ENCODE assay signal across 16 cellular contexts in genomic region chr2:72778410-72778809, GRCh38. TPM values are rescaled to one million over a fixed set of nuclear protein-coding genes. Genes with fewer than 3 reads are reported as not detected.
A peak's percentile ranks its signal among the peaks of the same experiment; 100 is the strongest.
DNase-seq lines count a peak whose midpoint lies in the region; ATAC-seq, FAIRE-seq and TF ChIP-seq lines count a peak whose summit lies in the region.
"Had no signal": no experiment of that assay in that cellular context is flagged by ENCODE, and none has a peak within 500 bp of the region (broad histone marks: within the 10 kb centered on the region; RNA-seq: fewer than 3 reads in every experiment).

No MANE protein-coding gene starts in this region.

- TF ChIP-seq CTCF in GM12878 (IDR thresholded peaks at IDR 0.05 in 2 of 3, conservative IDR thresholded peaks at IDR 0.05 in 1 of 3; ENCODE audit: control insufficient read depth in 2 of 3, extremely low read depth in 1 of 3, insufficient read depth in 1 of 3, low read depth in 3 of 3, low read length in 3 of 3) (no peak), kidney epithelial cell (IDR thresholded peaks at IDR 0.05; ENCODE audit: insufficient read depth, low read length, poor library complexity, severe bottlenecking) (no peak), osteocyte (IDR thresholded peaks at IDR 0.05) (no peak), PC-9 (conservative IDR thresholded peaks at IDR 0.05) (no peak)

- H3K27ac ChIP-seq in GM12878 (ENCODE audit: control insufficient read depth, insufficient read depth) (no peak overlapping the region), PC-9 (no peak overlapping the region)
- H3K27ac ChIP-seq in naive thymus-derived CD4-positive, alpha-beta T cell (ENCODE audit: low read depth, low read length) = no peak overlapping the region
- H3K27ac ChIP-seq: hepatocyte, suprapubic skin had no signal

- H3K79me2 ChIP-seq in GM12878 (ENCODE audit: control insufficient read depth, insufficient read depth, low read length) = no peaks in the 10 kb centered on the region
- no peaks in the 10 kb centered on the region for H3K79me2 ChIP-seq in PC-9 (ENCODE audit: low read depth)

- H3K4me3 ChIP-seq in GM12878 (no peak overlapping the region), kidney epithelial cell (ENCODE audit: low read depth, low read length) (no peak overlapping the region), PC-9 (no peak overlapping the region)
- H3K4me3 ChIP-seq in naive thymus-derived CD4-positive, alpha-beta T cell (ENCODE audit: low read length) = no peak overlapping the region
- H3K4me3 ChIP-seq: hepatocyte, suprapubic skin had no signal

- no peaks in the 10 kb centered on the region for H3K4me1 ChIP-seq in GM12878 (ENCODE audit: control insufficient read depth, insufficient read depth, low read length)
- no peaks in the 10 kb centered on the region for H3K4me1 ChIP-seq in naive thymus-derived CD4-positive, alpha-beta T cell (ENCODE audit: control insufficient read depth in 2 of 2, insufficient read depth in 2 of 2, low read length in 2 of 2)
- no peaks in the 10 kb centered on the region for H3K4me1 ChIP-seq in PC-9 (replicated peaks; ENCODE audit: insufficient read depth)

- peaks cover 0 to 2% (median 0%) of the 10 kb centered on the region in 7 donors for H3K4me1 Mint-ChIP-seq in naive thymus-derived CD4-positive, alpha-beta T cell
- peaks cover 17% of the 10 kb centered on the region for H3K4me1 Mint-ChIP-seq in osteocyte (ENCODE audit: unreplicated experiment)
- H3K4me1 Mint-ChIP-seq: activated naive CD4-positive, alpha-beta T cell treated with anti-CD3 and anti-CD28 coated beads, Interleukin-2, amount 10 ng/mL, durations not matched to agents 7 days and 5 days had no signal

- no peak for TF ChIP-seq EP300 in GM12878 (IDR thresholded peaks at IDR 0.05; ENCODE audit: borderline replicate concordance in 1 of 2, control insufficient read depth in 1 of 2, low read depth in 2 of 2, low read length in 2 of 2)

- ATAC-seq in GM12878 = peak; percentile 72
- ATAC-seq in naive thymus-derived CD4-positive, alpha-beta T cell = no peak

- peak; percentile 95 for FAIRE-seq in H54 (lab: Jason Lieb, UNC)
- FAIRE-seq in GM12878 (lab: Jason Lieb, UNC) = no peak
- FAIRE-seq: H1 had no signal

- RAD21 ChIA-PET in GM12878 (lab: Charles Lee; ENCODE audit: unreplicated experiment) = no interaction called here

- TF ChIP-seq POLR2A in H54 (IDR thresholded peaks at IDR 0.05; ENCODE audit: low read depth, low read length) (no peak), GM12878 (IDR thresholded peaks at IDR 0.05; ENCODE audit: low read depth, low read length) (no peak)

- no peaks in the 10 kb centered on the region for H3K9me2 ChIP-seq in PC-9 (ENCODE audit: insufficient read depth)

- no peaks in the 10 kb centered on the region for H4K20me1 ChIP-seq in GM12878 (ENCODE audit: control insufficient read depth, insufficient read depth)
- H4K20me1 ChIP-seq in PC-9 (ENCODE audit: insufficient read depth) = 0 out of 2 replicates have a peak, but pooled peaks cover 3% of the 10 kb centered on the region

- no peak overlapping the region for H3K4me2 ChIP-seq in GM12878 (ENCODE audit: control insufficient read depth, insufficient read depth)
- H3K4me2 ChIP-seq in PC-9 = no peak overlapping the region
- H3K4me2 ChIP-seq: hepatocyte had no signal

- WGBS in GM12878 (ENCODE audit: insufficient coverage, insufficient replicate concordance, low lambda C conversion rate, missing lambda C conversion rate) = 28% methylated on average over 1 of the region's 1 CpG

- no peak for TF ChIP-seq RAD21 in GM12878 (IDR thresholded peaks at IDR 0.05; ENCODE audit: insufficient read depth, low read depth, low read length)

- H3K27me3 ChIP-seq in GM12878 (replicated peaks in 1 of 2; ENCODE audit: control insufficient read depth in 2 of 2, insufficient read depth in 2 of 2, low read length in 1 of 2) (no peaks in the 10 kb centered on the region), kidney epithelial cell (ENCODE audit: control insufficient read depth, insufficient read depth, low read length) (no peaks in the 10 kb centered on the region), PC-9 (ENCODE audit: insufficient read depth, low read depth) (no peaks in the 10 kb centered on the region)
- no peaks in the 10 kb centered on the region for H3K27me3 ChIP-seq in naive thymus-derived CD4-positive, alpha-beta T cell (ENCODE audit: control insufficient read depth in 2 of 2, insufficient read depth in 2 of 2, low read length in 2 of 2)
- H3K27me3 ChIP-seq: hepatocyte, suprapubic skin had no signal

- H3K9me3 ChIP-seq in GM12878 (replicated peaks; ENCODE audit: control insufficient read depth, insufficient read depth, low read length) = no peaks in the 10 kb centered on the region
- no peaks in the 10 kb centered on the region for H3K9me3 ChIP-seq in naive thymus-derived CD4-positive, alpha-beta T cell (ENCODE audit: control insufficient read depth in 2 of 3, low read length in 3 of 3)
- no peaks in the 10 kb centered on the region; the same call in 1 of the 2 replicates for H3K9me3 ChIP-seq in PC-9 (ENCODE audit: insufficient read depth, low read depth)
- H3K9me3 ChIP-seq: suprapubic skin had no signal

- H2AFZ ChIP-seq in GM12878 (ENCODE audit: control insufficient read depth, low read depth, low read length) = no peak overlapping the region
- H2AFZ ChIP-seq in PC-9 = no peak overlapping the region
- H2AFZ ChIP-seq: hepatocyte had no signal

- no peaks in the 10 kb centered on the region for H3K27me3 Mint-ChIP-seq in naive thymus-derived CD4-positive, alpha-beta T cell
- no peaks in the 10 kb centered on the region for H3K27me3 Mint-ChIP-seq in osteocyte (ENCODE audit: unreplicated experiment)
- H3K27me3 Mint-ChIP-seq: activated naive CD4-positive, alpha-beta T cell treated with anti-CD3 and anti-CD28 coated beads, Interleukin-2, amount 10 ng/mL, durations not matched to agents 7 days and 5 days; CD4-positive, alpha-beta memory T cell had no signal

- in situ Hi-C loops in GM12878 (cut with MboI) = no loop called here

- H3K36me3 ChIP-seq in GM12878 (ENCODE audit: control insufficient read depth in 2 of 2, insufficient read depth in 2 of 2, low read length in 1 of 2) (no peaks in the 10 kb centered on the region), kidney epithelial cell (ENCODE audit: control insufficient read depth, insufficient read depth, low read length) (no peaks in the 10 kb centered on the region), PC-9 (ENCODE audit: low read depth) (no peaks in the 10 kb centered on the region)
- no peaks in the 10 kb centered on the region for H3K36me3 ChIP-seq in naive thymus-derived CD4-positive, alpha-beta T cell (ENCODE audit: control insufficient read depth in 2 of 3, insufficient read depth in 3 of 3, low read length in 3 of 3)

- H3K27ac Mint-ChIP-seq in naive thymus-derived CD4-positive, alpha-beta T cell = no peak overlapping the region
- H3K27ac Mint-ChIP-seq in osteocyte (ENCODE audit: unreplicated experiment) = no peak overlapping the region
- H3K27ac Mint-ChIP-seq: activated naive CD4-positive, alpha-beta T cell treated with anti-CD3 and anti-CD28 coated beads, Interleukin-2, amount 10 ng/mL, durations not matched to agents 7 days and 5 days; CD4-positive, alpha-beta memory T cell had no signal

- POLR2A ChIA-PET in GM12878 (lab: Charles Lee) = interaction anchor here (0.5 kb wide), 1 partner anchor 82 kb away, joined by 3 read pairs; no protein-coding TSS in a partner anchor
- POLR2A ChIA-PET in naive thymus-derived CD4-positive, alpha-beta T cell (lab: Charles Lee) = no interaction called here
- POLR2A ChIA-PET in PC-9 (lab: Charles Lee; ENCODE audit: unreplicated experiment) = no interaction called here

- no peak overlapping the region for H3K9ac ChIP-seq in GM12878 (ENCODE audit: control insufficient read depth, insufficient read depth, low read length)

- DNase-seq in DMS53 (lab: John Stamatoyannopoulos, UW) = peak; percentile 64
- DNase-seq in H54 (ENCODE audit: insufficient read length, low spot score) = no peak
- DNase-seq in GM12878 (ENCODE audit: low read depth, low spot score) = no peak
- peak; percentile 64 for DNase-seq in kidney epithelial cell (ENCODE audit: low read depth)
- DNase-seq in naive thymus-derived CD4-positive, alpha-beta T cell = no peak
- no peak for DNase-seq in NCI-H526 (lab: John Stamatoyannopoulos, UW)
- no peak for DNase-seq in osteocyte (ENCODE audit: extremely low spot score, unreplicated experiment)
- DNase-seq in PC-9 = no peak
- DNase-seq: activated naive CD4-positive, alpha-beta T cell treated with anti-CD3 and anti-CD28 coated beads, Interleukin-2, amount 10 ng/mL, durations not matched to agents 7 days and 5 days; CD4-positive, alpha-beta memory T cell; cortex of kidney; midbrain; NCI-H1694 treated with DMSO at 0.1 percent for 48 hours had no signal

- BruUV-seq in GM12878 (replicated peaks; lab: Mats Ljungman, UMichigan) = no TSS peak
- BruUV-seq in PC-9 (replicated peaks; lab: Mats Ljungman, UMichigan) = no TSS peak

- SMC1A ChIA-PET in GM12878 (lab: Charles Lee; ENCODE audit: uncharacterized antibody, unreplicated experiment) = interaction anchor here (0.8 to 1.7 kb wide), 2 partner anchors 12 to 85 kb away, joined by 3 to 4 read pairs; no protein-coding TSS in a partner anchor

- H3K4me3 Mint-ChIP-seq in naive thymus-derived CD4-positive, alpha-beta T cell = no peak overlapping the region
- no peak overlapping the region for H3K4me3 Mint-ChIP-seq in osteocyte (ENCODE audit: unreplicated experiment)
- H3K4me3 Mint-ChIP-seq: activated naive CD4-positive, alpha-beta T cell treated with anti-CD3 and anti-CD28 coated beads, Interleukin-2, amount 10 ng/mL, durations not matched to agents 7 days and 5 days; CD4-positive, alpha-beta memory T cell had no signal

- peaks cover 0 to 3% (median 0%) of the 10 kb centered on the region in 11 donors for H3K9me3 Mint-ChIP-seq in naive thymus-derived CD4-positive, alpha-beta T cell
- H3K9me3 Mint-ChIP-seq in osteocyte (ENCODE audit: unreplicated experiment) = peaks cover 7% of the 10 kb centered on the region
- H3K9me3 Mint-ChIP-seq: activated naive CD4-positive, alpha-beta T cell treated with anti-CD3 and anti-CD28 coated beads, Interleukin-2, amount 10 ng/mL, durations not matched to agents 7 days and 5 days; CD4-positive, alpha-beta memory T cell had no signal

- CTCF ChIA-PET in GM12878 (lab: Yijun Ruan, JAX) (interaction anchor here (0.5 to 1.2 kb wide), 2 partner anchors 399 to 556 kb away, joined by 3 read pairs; no protein-coding TSS in a partner anchor), PC-9 (lab: Charles Lee) (no interaction called here)
- CTCF ChIA-PET in naive thymus-derived CD4-positive, alpha-beta T cell (lab: Charles Lee) = no interaction called here

- H3F3A ChIP-seq in PC-9 (ENCODE audit: insufficient read depth, low read depth) = no peaks in the 10 kb centered on the region

- peaks cover 0 to 10% (median 0%) of the 10 kb centered on the region in 5 donors for H3K36me3 Mint-ChIP-seq in naive thymus-derived CD4-positive, alpha-beta T cell
- peaks cover 4% of the 10 kb centered on the region for H3K36me3 Mint-ChIP-seq in osteocyte (ENCODE audit: unreplicated experiment)
- H3K36me3 Mint-ChIP-seq: activated naive CD4-positive, alpha-beta T cell treated with anti-CD3 and anti-CD28 coated beads, Interleukin-2, amount 10 ng/mL, durations not matched to agents 7 days and 5 days had no signal

- intact Hi-C loops in GM12878 (cut with micrococcal nuclease; ENCODE audit: unreplicated experiment) = no loop called here
- intact Hi-C loops in naive thymus-derived CD4-positive, alpha-beta T cell (cut with micrococcal nuclease) = loop anchor here in 1 of 2 donors (10.0 kb wide), 1 partner anchor 196 kb away; no protein-coding TSS in a partner anchor
- intact Hi-C loops in PC-9 (cut with micrococcal nuclease; ENCODE audit: unreplicated experiment) = no loop called here

RNA-seq across cellular contexts. Expression of gene EXOC6B, which starts 47.4 kb away (rescaled TPM):
- 10.1 and 10.5 TPM in 2 replicates for total RNA-seq in GM12878 (2013; cell fraction: nucleolus; rRNA removed)
- total RNA-seq in GM12878 (2014; rRNA removed) (1.1 and 1.3 TPM in 2 replicates), GM12878 (2014; rRNA removed; fragmentation: Illumina TruSeq; extraction: Trizol) (1.1 TPM in 2 replicates), GM12878 (2021) (1.8 and 2.3 TPM in 2 replicates), kidney epithelial cell (21.8 and 29.7 TPM in 2 replicates), osteocyte (31.2 and 33.8 TPM in 2 replicates), PC-9 (2021) (30.2 and 34.3 TPM in 2 replicates)
- polyA plus RNA-seq in GM12878 (2011; ENCODE audit: low read depth) = 0.89 TPM
- polyA plus RNA-seq in GM12878 (2011; rRNA removed) (2.2 and 2.3 TPM in 2 replicates), GM12878 (2014; fragmentation: Illumina TruSeq; extraction: Trizol) (1.1 and 1.2 TPM in 2 replicates), GM12878 (2014; fragmentation: Nextera tagmentation; extraction: Ambion mirVana) (under 1 TPM; 0.23 to 0.27 TPM), GM12878 (2014; rRNA removed) (0.72 and 2.1 TPM in 2 replicates), GM12878 (2016; fragmentation: Nextera tagmentation; extraction: Ambion mirVana) (1 to 10 TPM; 1.2 to 1.5 TPM)
- polyA plus RNA-seq in GM12878 (2011; cell fraction: cytosol; rRNA removed) = 1.3 and 2.3 TPM in 2 replicates
- 2.2 and 3.6 TPM in 2 replicates for polyA plus RNA-seq in GM12878 (2011; cell fraction: nucleus; rRNA removed)
- polyA plus RNA-seq in GM12878 (2012) = 1.2 and 1.4 TPM in 2 replicates
- 4.9 and 5.2 TPM in 2 replicates for polyA minus RNA-seq in GM12878 (2011; rRNA and poly(A)+ RNA removed)
- 3.1 and 3.4 TPM in 2 replicates for polyA minus RNA-seq in GM12878 (2011; cell fraction: cytosol; rRNA and poly(A)+ RNA removed)
- 3.3 and 5.0 TPM in 2 replicates for polyA minus RNA-seq in GM12878 (2011; cell fraction: nucleus; rRNA and poly(A)+ RNA removed)
- 10 to 100 TPM; 14.3 to 21.9 (median 18.0) TPM for total RNA-seq in naive thymus-derived CD4-positive, alpha-beta T cell
- polyA plus RNA-seq in naive thymus-derived CD4-positive, alpha-beta T cell = 1 to 10 TPM; 3.5 to 3.8 TPM

Comparison
In these comparisons a context has a peak if more than half of its experiments do, and no peak if none do; other contexts are left out.
1. DNase-seq: peak in DMS53 (single experiment) and kidney epithelial cell (single experiment); none in H54 (single experiment), GM12878 (single experiment), naive thymus-derived CD4-positive, alpha-beta T cell (0 of 9), NCI-H526 (0 of 2), osteocyte (single experiment) and PC-9 (0 of 2).